8 cellular contexts compared by ENCODE assay signal in genomic region chr10:97498076-97498840, GRCh38. TPM values are rescaled to one million over a fixed set of nuclear protein-coding genes. Genes with fewer than 3 reads are reported as not detected.
A peak's percentile ranks its signal among the peaks of the same experiment; 100 is the strongest.
DNase-seq lines count a peak whose midpoint lies in the region; ATAC-seq, FAIRE-seq and TF ChIP-seq lines count a peak whose summit lies in the region.

Gene MMS19, minus strand, starts transcription at chr10:97498422. Its CDS starts 38 bp downstream, at chr10:97498384.

- H3K27me3 ChIP-seq in H1 (replicated peaks in 1 of 4; ENCODE audit: control insufficient read depth in 3 of 4, extremely low read depth in 1 of 4, insufficient read depth in 3 of 4, low read length in 3 of 4) = peaks cover 0 to 16% (median 13%) of the 10 kb centered on the region in 4 experiments; a peak in 5 of 7 replicates

- no peaks in the 10 kb centered on the region; a peak in 1 of 8 replicates for H3K36me3 ChIP-seq in H1 (ENCODE audit: control insufficient read depth in 2 of 4, insufficient read depth in 4 of 4, low read length in 3 of 4)

- POLR2A ChIA-PET in H1 (lab: Charles Lee; ENCODE audit: partially characterized antibody) = interaction anchor here (0.6 to 2.5 kb wide), 14 partner anchors 8 to 97 kb away, joined by 3 to 13 read pairs (median 4); partner anchors contain the start of gene RRP12

- H4K20me1 ChIP-seq in H1 (replicated peaks in 1 of 2; ENCODE audit: control insufficient read depth in 1 of 2, insufficient read depth in 2 of 2, low read length in 2 of 2) = peaks cover 10 to 28% of the 10 kb centered on the region in 2 experiments

- peak within 1 kb of the TSS; percentile 75 for H4K8ac ChIP-seq in H1 (ENCODE audit: extremely low read depth, insufficient read depth, low read length)

- DNase-seq in COLO829 (ENCODE audit: low spot score) = peak; percentile 96
- peak; percentile 98 for DNase-seq in HTR-8/SVneo (ENCODE audit: insufficient read length, low spot score)
- peak; percentile 98 for DNase-seq in NOMO-1 treated with dmso at 0.1 percent for 144 hours (lab: John Stamatoyannopoulos, UW; ENCODE audit: unreplicated experiment)
- DNase-seq in activated CD8-positive, alpha-beta memory T cell treated with anti-CD3 and anti-CD28 coated beads for 48 hours (ENCODE audit: low read depth in 2 of 3, low spot score in 2 of 3) = peak; percentile 98 to 100 (median 99)
- peak; percentile 92 to 100 for DNase-seq in H1 (ENCODE audit: low read depth in 1 of 2, low spot score in 2 of 2)
- DNase-seq in mesenteric fat pad (ENCODE audit: low spot score) = peak; percentile 100
- peak; percentile 100 for DNase-seq in stimulated activated CD8-positive, alpha-beta memory T cell treated with anti-CD3 and anti-CD28 coated beads, Interleukin-15, amount 100 ng/mL, for 24 hours (ENCODE audit: low read depth)

- H2BK12ac ChIP-seq in H1 (ENCODE audit: low read depth, low read length) = peak within 1 kb of the TSS; percentile 62; the same call in 1 of the 2 replicates

- H2BK5ac ChIP-seq in H1 (ENCODE audit: low read depth, low read length) = peak within 1 kb of the TSS; percentile 89; the same call in 1 of the 2 replicates

- H3K79me2 ChIP-seq in H1 (ENCODE audit: control insufficient read depth in 1 of 2, insufficient read depth in 2 of 2, low read length in 2 of 2) = peaks cover 13 to 70% of the 10 kb centered on the region in 2 experiments

- H3K56ac ChIP-seq in H1 (replicated peaks; ENCODE audit: insufficient read length, low read depth, low read length) = peak within 1 kb of the TSS; percentile 62

- peak; percentile 55 to 79 for TF ChIP-seq POLR2A in H1 (IDR thresholded peaks at IDR 0.05; ENCODE audit: control extremely low read depth in 1 of 2, low read depth in 2 of 2, low read length in 2 of 2)

- peaks cover 15% of the 10 kb centered on the region for H3K23me2 ChIP-seq in H1 (ENCODE audit: low read depth, low read length)

- no peak within 1 kb of the TSS for H2BK120ac ChIP-seq in H1 (replicated peaks; ENCODE audit: low read depth, low read length)

- TF ChIP-seq RAD21 in H1 (IDR thresholded peaks at IDR 0.05 in 1 of 2, conservative IDR thresholded peaks at IDR 0.05 in 1 of 2; ENCODE audit: low read depth in 2 of 2, low read length in 2 of 2) = no peak

- H2AFZ ChIP-seq in H1 (ENCODE audit: low read length) = 0 out of 2 replicates have a peak within 1 kb of the TSS, but pooled peaks have one; percentile 6

- WGBS in H1 (ENCODE audit: extremely low coverage in 1 of 2, insufficient coverage in 1 of 2, insufficient read length in 1 of 2, insufficient replicate concordance in 2 of 2, low coverage in 1 of 2, low lambda C conversion rate in 2 of 2, missing lambda C conversion rate in 1 of 2), 2 experiments = 1% methylated on average over 39 of the region's 73 CpGs; no CpG with 5 or more reads in 1 of the 2 experiments

- peak within 1 kb of the TSS; percentile 80 for H3K4ac ChIP-seq in H1 (replicated peaks; ENCODE audit: insufficient read length, low read depth, low read length)

- no peak for TF ChIP-seq EP300 in H1 (IDR thresholded peaks at IDR 0.05; ENCODE audit: borderline replicate concordance in 1 of 2, low read depth in 2 of 2, low read length in 2 of 2)

- H4K91ac ChIP-seq in H1 (replicated peaks; ENCODE audit: insufficient read length, low read length) = peak within 1 kb of the TSS; percentile 85

- no peak within 1 kb of the TSS for H3K23ac ChIP-seq in H1 (ENCODE audit: insufficient read length)

- FAIRE-seq in HTR-8/SVneo (lab: Jason Lieb, UNC) (peak; percentile 96), H1 (lab: Jason Lieb, UNC) (no peak)

- peaks cover 13% of the 10 kb centered on the region for H3K79me1 ChIP-seq in H1 (ENCODE audit: low read depth, low read length)

- peak within 1 kb of the TSS; percentile 83 to 92 (median 89) for H3K4me3 ChIP-seq in H1 (ENCODE audit: extremely low read depth in 1 of 4, insufficient read depth in 2 of 4, low read depth in 3 of 4, low read length in 4 of 4)

- peak; percentile 84 for ATAC-seq in GM21367 (IDR thresholded peaks at IDR 0.05; ENCODE audit: unreplicated experiment)

- peaks cover 6 to 14% (median 11%) of the 10 kb centered on the region in 4 experiments; a peak in 6 of 7 replicates for H3K4me1 ChIP-seq in H1 (replicated peaks in 1 of 4; ENCODE audit: control insufficient read depth in 3 of 4, insufficient read depth in 4 of 4, low read length in 3 of 4)

- peak within 1 kb of the TSS; percentile 97 for H3K18ac ChIP-seq in H1 (ENCODE audit: extremely low read depth, low read length)

- peak within 1 kb of the TSS; percentile 55 to 82 (median 78) for H3K9ac ChIP-seq in H1 (replicated peaks in 1 of 4; ENCODE audit: extremely low read depth in 1 of 4, low read depth in 3 of 4, low read length in 3 of 4)

- H3K4me2 ChIP-seq in H1 (ENCODE audit: insufficient read depth in 1 of 2, low read depth in 2 of 2, low read length in 2 of 2) = peak within 1 kb of the TSS; percentile 78 to 98

- peak within 1 kb of the TSS; percentile 71 for H4K5ac ChIP-seq in H1 (ENCODE audit: insufficient read length, low read depth, low read length)

- H2BK20ac ChIP-seq in H1 (ENCODE audit: low read length) = no peak within 1 kb of the TSS

- peak within 1 kb of the TSS; percentile 74; the same call in 1 of the 2 replicates for H3K27ac ChIP-seq in H1 (ENCODE audit: low read depth, low read length)

- CTCF ChIA-PET in H1 (lab: Charles Lee; ENCODE audit: partially characterized antibody) = interaction anchor here (0.5 to 2.6 kb wide), 6 partner anchors 11 to 154 kb away, joined by 4 to 24 read pairs (median 6); no protein-coding TSS in a partner anchor

- TF ChIP-seq CTCF in H1 (IDR thresholded peaks at IDR 0.05; ENCODE audit: control extremely low read depth in 1 of 3, insufficient read depth in 1 of 3, low read depth in 1 of 3, low read length in 3 of 3) = no peak

- H2BK15ac ChIP-seq in H1 (ENCODE audit: low read length) = peak within 1 kb of the TSS; percentile 85; the same call in 1 of the 2 replicates

- peak within 1 kb of the TSS; percentile 32; the same call in 1 of the 2 replicates for H2AK5ac ChIP-seq in H1 (ENCODE audit: low read depth, low read length)

- no peak within 1 kb of the TSS for H3K14ac ChIP-seq in H1 (ENCODE audit: insufficient read length)

- H3K9me3 ChIP-seq in H1 (ENCODE audit: insufficient read depth in 2 of 2, low read depth in 1 of 2, low read length in 1 of 2) = no peaks in the 10 kb centered on the region

TF ChIP-seq in H1, 55 proteins besides CTCF, POLR2A, EP300 and RAD21 (continues in another document):
- TF ChIP-seq SP1 (IDR thresholded peaks at IDR 0.05; ENCODE audit: low read depth, low read length) (peak; percentile 55), CBX5 (IDR thresholded peaks at IDR 0.05; ENCODE audit: low read depth, low read length) (no peak), KDM4A (IDR thresholded peaks at IDR 0.05; ENCODE audit: low read depth, low read length, severe bottlenecking) (peak; percentile 31), ZNF274 (IDR thresholded peaks at IDR 0.05; ENCODE audit: borderline replicate concordance, extremely low read depth, low read length) (no peak), ATF3 (IDR thresholded peaks at IDR 0.05; ENCODE audit: insufficient read depth, low read depth, low read length) (peak; percentile 93), BCL11A (IDR thresholded peaks at IDR 0.05; ENCODE audit: low read depth in 2 of 2, low read length in 2 of 2) (no peak), BACH1 (IDR thresholded peaks at IDR 0.05; ENCODE audit: low read length) (no peak), PHF8 (conservative IDR thresholded peaks at IDR 0.05; ENCODE audit: low read depth, low read length) (peak; percentile 95), TAF7 (optimal IDR thresholded peaks at IDR 0.05; ENCODE audit: borderline replicate concordance, low read depth, low read length) (peak; percentile 64), YY1 (IDR thresholded peaks at IDR 0.05; ENCODE audit: low read depth, low read length) (peak; percentile 89), KDM5A (IDR thresholded peaks at IDR 0.05; ENCODE audit: low read length) (no peak), SAP30 (IDR thresholded peaks at IDR 0.05; ENCODE audit: insufficient read depth, insufficient replicate concordance, low read length) (no peak), TEAD4 (IDR thresholded peaks at IDR 0.05; ENCODE audit: low read depth, low read length) (no peak), MAX (IDR thresholded peaks at IDR 0.05) (peak; percentile 32; the same call in 1 of the 2 replicates), E2F6 (IDR thresholded peaks at IDR 0.05) (peak; percentile 68; the same call in 1 of the 2 replicates), JUN (IDR thresholded peaks at IDR 0.05; ENCODE audit: low read depth, low read length) (no peak), SRF (IDR thresholded peaks at IDR 0.05; ENCODE audit: low read depth, low read length) (no peak), NRF1 (IDR thresholded peaks at IDR 0.05; ENCODE audit: low read depth, low read length) (peak; percentile 86), TAF1 (IDR thresholded peaks at IDR 0.05; ENCODE audit: low read depth, low read length) (peak; percentile 59), RXRA (IDR thresholded peaks at IDR 0.05; ENCODE audit: insufficient read depth, low read depth, low read length) (no peak)

RNA-seq across cellular contexts. Expression of gene MMS19, which starts in this region (rescaled TPM):
- total RNA-seq in H1 (2021; fragmentation: NEBNext Ultra II Directional; extraction: Animal tissue kit (Norgen Biotek cat#: 25700)) = 128 and 130 TPM in 2 replicates
- polyA plus RNA-seq in H1 (2011; rRNA removed) = 221 and 228 TPM in 2 replicates
- 183 TPM for polyA plus RNA-seq in H1 (2011; cell fraction: cytosol; rRNA removed)
- polyA plus RNA-seq in H1 (2011; cell fraction: nucleus; rRNA removed) = 470 TPM
- polyA plus RNA-seq in H1 (2012, experiment 1 of 2) = 107 to 133 TPM (median 128 TPM) in 4 replicates
- 131 TPM for polyA plus RNA-seq in H1 (2012, experiment 2 of 2)
- polyA plus RNA-seq in H1 (2013, experiment 1 of 2) = 125 TPM
- 122 TPM for polyA plus RNA-seq in H1 (2013, experiment 2 of 2)
- polyA minus RNA-seq in H1 (2011; rRNA and poly(A)+ RNA removed) = 326 and 376 TPM in 2 replicates
- 92.1 TPM for polyA minus RNA-seq in H1 (2011; cell fraction: cytosol; rRNA and poly(A)+ RNA removed)
- polyA minus RNA-seq in H1 (2011; cell fraction: nucleus; rRNA and poly(A)+ RNA removed) = 160 TPM
- 38.0 TPM for total RNA-seq in mesenteric fat pad

Comparison
In these comparisons a context has a peak if more than half of its experiments do, and no peak if none do; other contexts are left out.
1. Peak in every context shown above with its lines: DNase-seq, ATAC-seq, H3K4me3 ChIP-seq and H3K27ac ChIP-seq.